ENCODE assay signal across 29 cellular contexts in genomic region chr21:41581592-41582228, GRCh38.
A peak's percentile ranks its signal among the peaks of the same experiment; 100 is the strongest.
DNase-seq lines count a peak whose midpoint lies in the region; ATAC-seq and TF ChIP-seq lines count a peak whose summit lies in the region.
"Had no signal": no experiment of that assay in that cellular context is flagged by ENCODE, and none has a peak within 500 bp of the region (broad histone marks: within the 10 kb centered on the region; RNA-seq: fewer than 3 reads in every experiment).

No MANE protein-coding gene starts in this region.

- no peak for TF ChIP-seq POLR2A in prostate gland (IDR thresholded peaks at IDR 0.05)

- H2AK5ac ChIP-seq in H9 (ENCODE audit: insufficient read length, low read length), result no peak overlapping the region

- H3K27me3 Mint-ChIP-seq in H9 (ENCODE audit: low read depth), result peaks cover 3% of the 10 kb centered on the region
- H3K27me3 Mint-ChIP-seq in activated CD8-positive, alpha-beta memory T cell treated with anti-CD3 and anti-CD28 coated beads, Interleukin-2, amount 10 ng/mL, durations not matched to agents 7 days and 5 days, result peaks cover 5% of the 10 kb centered on the region
- H3K27me3 Mint-ChIP-seq: progenitor cell of endocrine pancreas had no signal

- no peaks in the 10 kb centered on the region for H3K79me2 ChIP-seq in H9 (ENCODE audit: insufficient read depth, low read length)

- H3K9ac ChIP-seq in H9 (ENCODE audit: extremely low read depth, insufficient read length, low read length), result no peak overlapping the region
- H3K9ac ChIP-seq: BLaER1, SK-N-SH had no signal

- TF ChIP-seq CTCF in H9 (conservative IDR thresholded peaks at IDR 0.05) (peak; percentile 20; the same call in 1 of the 3 replicates), prostate gland (IDR thresholded peaks at IDR 0.05) (no peak)

- H3K4me1 ChIP-seq in H9 (ENCODE audit: insufficient read depth, low read length), result no peaks in the 10 kb centered on the region; the same call in 1 of the 2 replicates
- H3K4me1 ChIP-seq in prostate gland (replicated peaks), result peaks cover 15% of the 10 kb centered on the region
- H3K4me1 ChIP-seq: BLaER1, gastroesophageal sphincter, HAP-1, vagina had no signal

- no peak overlapping the region for H3T11ph ChIP-seq in H9 (ENCODE audit: low read length)

- H3K4me2 ChIP-seq in H9 (ENCODE audit: insufficient read depth, insufficient read length, low read length), result no peak overlapping the region
- H3K4me2 ChIP-seq: BLaER1, SK-N-SH had no signal

- no peak overlapping the region for H3K4me3 ChIP-seq in prostate gland
- H3K4me3 ChIP-seq: BLaER1, gastroesophageal sphincter, HAP-1, vagina had no signal

- H3K23me2 ChIP-seq in H9 (ENCODE audit: insufficient read length, low read depth, low read length, poor library complexity, severe bottlenecking), result no peaks in the 10 kb centered on the region

- H3K56ac ChIP-seq in H9 (ENCODE audit: insufficient read length, low read depth, low read length), result no peak overlapping the region

- CTCF ChIA-PET in activated CD8-positive, alpha-beta memory T cell treated with anti-CD3 and anti-CD28 coated beads, Interleukin-2, amount 10 ng/mL, durations not matched to agents 7 days and 5 days (lab: Charles Lee), result interaction anchor here (0.9 kb wide), 1 partner anchor 12 kb away, joined by 3 read pairs; no protein-coding TSS in a partner anchor

- H3K18ac ChIP-seq in H9 (ENCODE audit: insufficient read length, low read depth, low read length), result no peak overlapping the region

- no peak overlapping the region for H3K14ac ChIP-seq in H9 (ENCODE audit: insufficient read depth, low read length)

- intact Hi-C loops in prostate gland (cut with DNase I), result no loop called here

- no peak overlapping the region for H4K5ac ChIP-seq in H9 (ENCODE audit: insufficient read length, low read depth, low read length)

- H3K9me3 ChIP-seq in H9 (ENCODE audit: control insufficient read depth, low read depth, low read length), result no peaks in the 10 kb centered on the region
- H3K9me3 ChIP-seq in prostate gland, result no peaks in the 10 kb centered on the region
- H3K9me3 ChIP-seq: HAP-1, vagina had no signal

- H3K4ac ChIP-seq in H9 (ENCODE audit: low read depth, low read length), result no peak overlapping the region

- no peak overlapping the region for H3K23ac ChIP-seq in H9 (ENCODE audit: insufficient read length, low read depth, low read length)

- peak overlapping the region in 1 of 3 experiments; percentile 14; a peak in 1 of 7 replicates for H3K27ac Mint-ChIP-seq in H9
- H3K27ac Mint-ChIP-seq in activated CD8-positive, alpha-beta memory T cell treated with anti-CD3 and anti-CD28 coated beads, Interleukin-2, amount 10 ng/mL, durations not matched to agents 7 days and 5 days, result no peak overlapping the region
- H3K27ac Mint-ChIP-seq: activated naive CD8-positive, alpha-beta T cell treated with anti-CD3 and anti-CD28 coated beads, Interleukin-2, amount 10 ng/mL, durations not matched to agents 7 days and 5 days; activated T-helper 2 cell treated with anti-CD3 and anti-CD28 coated beads, Interferon-gamma antibody, Interleukin-2, Interleukin-4, amounts not matched to agents 10 μg/mL and 5 μg/mL and 100 μg/mL, durations not matched to agents 14 hours and 24 hours and 36 hours; progenitor cell of endocrine pancreas; stimulated activated effector memory CD8-positive, alpha-beta T cell treated with anti-CD3 and anti-CD28 coated beads, Interleukin-12 subunit alpha, Interleukin-12 subunit beta, amount 100 ng/mL, for 72 hours; T-helper 2 cell treated with Interferon-gamma antibody and Interleukin-4, amounts not matched to agents 5 μg/mL and 100 μg/mL, for 36 hours; WTC11 had no signal

- H4K20me1 ChIP-seq in H9 (ENCODE audit: control insufficient read depth, insufficient read depth, insufficient read length), result peaks cover 2% of the 10 kb centered on the region
- H4K20me1 ChIP-seq: BLaER1 had no signal

- H4K8ac ChIP-seq in H9 (replicated peaks; ENCODE audit: insufficient read length, low read depth, low read length), result no peak overlapping the region

- no peak overlapping the region for H4K91ac ChIP-seq in H9 (ENCODE audit: insufficient read length, low read depth, low read length)

- DNase-seq in H9 (no peak), islet precursor cell (peak; percentile 30), prostate gland (ENCODE audit: low spot score) (no peak), NCI-H2196 (lab: John Stamatoyannopoulos, UW; ENCODE audit: unreplicated experiment) (no peak)
- peak; percentile 21 for DNase-seq in activated CD8-positive, alpha-beta memory T cell treated with anti-CD3 and anti-CD28 coated beads, Interleukin-2, amount 10 ng/mL, durations not matched to agents 7 days and 5 days
- DNase-seq: activated naive CD8-positive, alpha-beta T cell treated with anti-CD3 and anti-CD28 coated beads, Interleukin-2, amount 10 ng/mL, durations not matched to agents 7 days and 5 days; Caco-2; DMS79; effector CD4-positive, alpha-beta T cell; GF-D8; hypothalamus; NCI-H1694; NCI-H524 treated with DMSO at 0.1 percent for 48 hours; RPMI8226; SK-N-SH had no signal

- no peaks in the 10 kb centered on the region for H3K79me1 ChIP-seq in H9 (ENCODE audit: insufficient read depth, low read depth, low read length, poor library complexity, severe bottlenecking)

- H2BK12ac ChIP-seq in H9 (ENCODE audit: insufficient read length, low read depth, low read length), result no peak overlapping the region

- H3K36me3 Mint-ChIP-seq in H9 (ENCODE audit: insufficient read depth in 1 of 3, low read depth in 3 of 3), result peaks cover 3 to 19% (median 4%) of the 10 kb centered on the region in 3 experiments; a peak in 5 of 7 replicates
- no peaks in the 10 kb centered on the region for H3K36me3 Mint-ChIP-seq in activated CD8-positive, alpha-beta memory T cell treated with anti-CD3 and anti-CD28 coated beads, Interleukin-2, amount 10 ng/mL, durations not matched to agents 7 days and 5 days
- H3K36me3 Mint-ChIP-seq: activated naive CD8-positive, alpha-beta T cell treated with anti-CD3 and anti-CD28 coated beads, Interleukin-2, amount 10 ng/mL, durations not matched to agents 7 days and 5 days; stimulated activated effector memory CD8-positive, alpha-beta T cell treated with anti-CD3 and anti-CD28 coated beads, Interleukin-12 subunit alpha, Interleukin-12 subunit beta, amount 100 ng/mL, for 72 hours had no signal

- no peak overlapping the region for H3K27ac ChIP-seq in H9 (ENCODE audit: insufficient read length, low read depth, low read length)
- H3K27ac ChIP-seq in prostate gland, result peak overlapping the region; percentile 37 to 81
- H3K27ac ChIP-seq: BLaER1, gastroesophageal sphincter, vagina had no signal

- no peak overlapping the region for H3K4me3 Mint-ChIP-seq in H9
- H3K4me3 Mint-ChIP-seq in activated CD8-positive, alpha-beta memory T cell treated with anti-CD3 and anti-CD28 coated beads, Interleukin-2, amount 10 ng/mL, durations not matched to agents 7 days and 5 days, result no peak overlapping the region
- H3K4me3 Mint-ChIP-seq: activated naive CD8-positive, alpha-beta T cell treated with anti-CD3 and anti-CD28 coated beads, Interleukin-2, amount 10 ng/mL, durations not matched to agents 7 days and 5 days; central memory CD8-positive, alpha-beta T cell; neural crest cell; stimulated activated effector memory CD8-positive, alpha-beta T cell treated with anti-CD3 and anti-CD28 coated beads, Interleukin-12 subunit alpha, Interleukin-12 subunit beta, amount 100 ng/mL, for 72 hours; T-helper 2 cell treated with Interferon-gamma antibody and Interleukin-4, amounts not matched to agents 5 μg/mL and 100 μg/mL, for 36 hours; WTC11 had no signal

- H2BK15ac ChIP-seq in H9 (ENCODE audit: low read depth, low read length), result no peak overlapping the region

- H3K27me3 ChIP-seq in H9 (ENCODE audit: insufficient read depth, low read length) (no peaks in the 10 kb centered on the region), prostate gland (replicated peaks; ENCODE audit: insufficient read depth) (no peaks in the 10 kb centered on the region)
- H3K27me3 ChIP-seq: BLaER1, vagina had no signal

- no peak overlapping the region for H2AFZ ChIP-seq in H9 (ENCODE audit: low read length)

- no peak overlapping the region for H2BK20ac ChIP-seq in H9 (ENCODE audit: low read depth, low read length, poor library complexity, severe bottlenecking)

- no peak overlapping the region for H2BK5ac ChIP-seq in H9 (ENCODE audit: insufficient read length, low read length)

- H2BK120ac ChIP-seq in H9 (ENCODE audit: low read depth, low read length, poor library complexity, severe bottlenecking), result no peak overlapping the region

- ATAC-seq in activated CD8-positive, alpha-beta memory T cell treated with anti-CD3 and anti-CD28 coated beads, Interleukin-2, amount 10 ng/mL, durations not matched to agents 7 days and 5 days, result no peak
- ATAC-seq in HG03469 (IDR thresholded peaks at IDR 0.05; ENCODE audit: unreplicated experiment) (no peak), GM18502 (IDR thresholded peaks at IDR 0.05; ENCODE audit: poor library complexity, unreplicated experiment) (no peak), GM19467 (IDR thresholded peaks at IDR 0.05; ENCODE audit: unreplicated experiment) (no peak)
- ATAC-seq: gastroesophageal sphincter; stimulated activated effector memory CD8-positive, alpha-beta T cell treated with anti-CD3 and anti-CD28 coated beads, Interleukin-12 subunit alpha, Interleukin-12 subunit beta, amount 100 ng/mL, for 72 hours; WTC11 had no signal

- no CpG with 5 or more reads among the region's 16 CpGs for WGBS in H9 (ENCODE audit: extremely low coverage, insufficient read length, low lambda C conversion rate)
- 90% methylated on average over 16 of the region's 16 CpGs for WGBS in prostate gland

- H3K36me3 ChIP-seq in prostate gland, result no peaks in the 10 kb centered on the region
- H3K36me3 ChIP-seq: BLaER1, gastroesophageal sphincter, HAP-1, vagina had no signal

- H3K9me3 Mint-ChIP-seq in H9, result peaks cover 19 to 21% of the 10 kb centered on the region in 2 experiments
- peaks cover 4% of the 10 kb centered on the region for H3K9me3 Mint-ChIP-seq in activated CD8-positive, alpha-beta memory T cell treated with anti-CD3 and anti-CD28 coated beads, Interleukin-2, amount 10 ng/mL, durations not matched to agents 7 days and 5 days (ENCODE audit: low read depth)

- peaks cover 15 to 21% of the 10 kb centered on the region in 2 experiments for H3K4me1 Mint-ChIP-seq in H9
- no peaks in the 10 kb centered on the region for H3K4me1 Mint-ChIP-seq in activated CD8-positive, alpha-beta memory T cell treated with anti-CD3 and anti-CD28 coated beads, Interleukin-2, amount 10 ng/mL, durations not matched to agents 7 days and 5 days
- H3K4me1 Mint-ChIP-seq: activated naive CD8-positive, alpha-beta T cell treated with anti-CD3 and anti-CD28 coated beads, Interleukin-2, amount 10 ng/mL, durations not matched to agents 7 days and 5 days; central memory CD8-positive, alpha-beta T cell; neural crest cell; stimulated activated effector memory CD8-positive, alpha-beta T cell treated with anti-CD3 and anti-CD28 coated beads, Interleukin-12 subunit alpha, Interleukin-12 subunit beta, amount 100 ng/mL, for 72 hours; WTC11 had no signal

Comparison
In these comparisons a context has a peak if more than half of its experiments do, and no peak if none do; other contexts are left out.
1. DNase-seq: peak in activated CD8-positive, alpha-beta memory T cell treated with anti-CD3 and anti-CD28 coated beads, Interleukin-2, amount 10 ng/mL, durations not matched to agents 7 days and 5 days (single experiment) and islet precursor cell (single experiment); none in H9 (single experiment), prostate gland (single experiment) and NCI-H2196 (single experiment).